19 cellular contexts compared by ENCODE assay signal in the genomic region with DNA sequence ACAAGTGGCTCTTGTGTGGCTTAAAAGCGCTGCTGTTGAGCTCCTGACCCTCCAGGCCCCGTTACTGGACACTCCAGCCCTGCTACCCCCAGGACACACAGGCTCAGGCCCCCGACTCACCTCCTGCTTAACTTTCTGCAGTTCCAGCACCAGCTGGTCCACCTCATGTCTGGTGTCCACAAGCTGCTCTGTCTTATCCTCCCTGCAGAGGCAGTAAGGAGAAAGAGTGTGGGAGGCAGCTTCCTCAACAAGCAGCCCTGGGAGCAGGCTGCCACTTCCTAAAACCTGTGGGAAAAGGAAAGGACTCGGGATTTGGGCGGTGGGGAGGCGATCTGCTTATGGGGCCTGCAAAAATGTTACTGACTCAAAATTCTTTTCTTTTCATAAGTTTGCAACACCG.
DNase-seq lines count a peak whose midpoint lies in the region; ATAC-seq and TF ChIP-seq lines count a peak whose summit lies in the region.
"Had no signal": no experiment of that assay in that cellular context is flagged by ENCODE, and none has a peak within 500 bp of the region (broad histone marks: within the 10 kb centered on the region; RNA-seq: fewer than 3 reads in every experiment).

No MANE protein-coding gene starts in this region.

- TF ChIP-seq CTCF in SK-N-SH (IDR thresholded peaks at IDR 0.05) (no peak), HFFc6 (IDR thresholded peaks at IDR 0.05) (no peak), fibroblast of pulmonary artery (IDR thresholded peaks at IDR 0.05; ENCODE audit: low read length, missing control alignments) (peak; percentile 32), osteoblast (IDR thresholded peaks at IDR 0.05; ENCODE audit: extremely low read depth, low read depth, low read length) (no peak)

- H3K9ac ChIP-seq in SK-N-SH, result no peak overlapping the region

- no peaks in the 10 kb centered on the region for H3K27me3 ChIP-seq in SK-N-SH (ENCODE audit: insufficient read depth)
- H3K27me3 ChIP-seq in osteoblast (ENCODE audit: insufficient read depth, low read length), result peaks cover 7% of the 10 kb centered on the region

- TF ChIP-seq EP300 in SK-N-SH (IDR thresholded peaks at IDR 0.05; ENCODE audit: borderline replicate concordance in 1 of 2, low read depth in 1 of 2, low read length in 1 of 2), result no peak

- H4K20me1 ChIP-seq in SK-N-SH (ENCODE audit: insufficient read depth), result no peaks in the 10 kb centered on the region
- no peaks in the 10 kb centered on the region for H4K20me1 ChIP-seq in osteoblast (ENCODE audit: insufficient read depth, low read length)

- 72% methylated on average over 5 of the region's 7 CpGs for WGBS in SK-N-SH (ENCODE audit: low lambda C conversion rate)

- no peak overlapping the region for H2AFZ ChIP-seq in SK-N-SH (ENCODE audit: low read depth)
- H2AFZ ChIP-seq in osteoblast (ENCODE audit: low read length), result no peak overlapping the region

- POLR2A ChIA-PET in SK-N-SH (lab: Yijun Ruan, JAX), result no interaction called here

- H3K9me3 Mint-ChIP-seq in HFFc6, result no peaks in the 10 kb centered on the region

- no peaks in the 10 kb centered on the region for H3F3A ChIP-seq in SK-N-SH (replicated peaks; ENCODE audit: insufficient read depth)

- H3K4me1 ChIP-seq in SK-N-SH (ENCODE audit: control insufficient read depth in 1 of 2, insufficient read depth in 2 of 2, low read depth in 1 of 2, low read length in 1 of 2), result peaks cover 0 to 6% of the 10 kb centered on the region in 2 experiments; a peak in 1 of 4 replicates
- H3K4me1 ChIP-seq in osteoblast (ENCODE audit: insufficient read depth, low read length), result no peaks in the 10 kb centered on the region

- no peak overlapping the region for H3K27ac Mint-ChIP-seq in HFFc6

- H3K4me3 ChIP-seq in SK-N-SH (ENCODE audit: low read depth in 2 of 2, low read length in 1 of 2) (no peak overlapping the region), fibroblast of pulmonary artery (replicated peaks; ENCODE audit: low read depth, low read length) (no peak overlapping the region), osteoblast (ENCODE audit: insufficient read depth, low read length) (no peak overlapping the region)

- intact Hi-C loops in posterior vena cava (cut with DNase I), result no loop called here

- H3K4me2 ChIP-seq in SK-N-SH, result no peak overlapping the region
- no peak overlapping the region for H3K4me2 ChIP-seq in osteoblast (ENCODE audit: insufficient read depth, low read length)

- TF ChIP-seq RAD21 in SK-N-SH (IDR thresholded peaks at IDR 0.05; ENCODE audit: low read length), result no peak

- CTCF ChIA-PET in SK-N-SH (lab: Yijun Ruan, JAX), result interaction anchor here (1.6 to 4.3 kb wide), 3 partner anchors 14 to 80 kb away, joined by 4 to 32 read pairs (median 20); a partner anchor contains a TSS

- no peaks in the 10 kb centered on the region for H3K9me2 ChIP-seq in SK-N-SH

- H3K4me3 Mint-ChIP-seq in HFFc6, result no peak overlapping the region

- DNase-seq in SK-N-SH (no peak), HFFc6 (peak; percentile 4), fibroblast of pulmonary artery (ENCODE audit: low read depth) (peak; percentile 51), osteoblast (ENCODE audit: insufficient read length, low spot score, missing footprints) (peak; percentile 85), posterior vena cava (ENCODE audit: low spot score) (no peak)
- DNase-seq in stimulated activated CD4-positive, alpha-beta T cell treated with anti-CD3 and anti-CD28 coated beads, Interleukin-12 subunit alpha, Interleukin-12 subunit beta, amount 100 ng/mL, for 4 hours, result no peak
- no peak for DNase-seq in stimulated activated CD4-positive, alpha-beta T cell treated with anti-CD3 and anti-CD28 coated beads, Interleukin-4, amount 100 ng/mL, for 1 hour
- DNase-seq: 8988T, AML-193, C1 segment of cervical spinal cord, EL, Karpas-422, MV-4-11, NCI-H1694, NCI-H2081 treated with DMSO at 0.1 percent for 48 hours, NCI-H2171 treated with DMSO at 0.1 percent for 48 hours, NCI-H526, Right ventricle myocardium superior had no signal

- H3K36me3 Mint-ChIP-seq in HFFc6 (ENCODE audit: low read depth), result no peaks in the 10 kb centered on the region

- H3K27ac ChIP-seq in SK-N-SH (ENCODE audit: low read depth in 2 of 2, low read length in 1 of 2), result no peak overlapping the region
- H3K27ac ChIP-seq in osteoblast (ENCODE audit: low read depth, low read length), result no peak overlapping the region

- no peaks in the 10 kb centered on the region for H3K4me1 Mint-ChIP-seq in HFFc6 (ENCODE audit: low read depth)

- H3K9me3 ChIP-seq in SK-N-SH (no peaks in the 10 kb centered on the region), osteoblast (ENCODE audit: low read depth, low read length) (no peaks in the 10 kb centered on the region)

- H3K79me2 ChIP-seq in SK-N-SH (ENCODE audit: insufficient read depth), result no peaks in the 10 kb centered on the region
- H3K79me2 ChIP-seq in osteoblast (ENCODE audit: insufficient read depth, low read length), result no peaks in the 10 kb centered on the region

- H3K27me3 Mint-ChIP-seq in HFFc6 (ENCODE audit: insufficient read depth), result peaks cover 40% of the 10 kb centered on the region

- peak; percentile 33; the same call in 2 of the 3 replicates for ATAC-seq in SK-N-SH treated with all-trans-retinoic acid at 6 μM for 48 hours

- H3K36me3 ChIP-seq in SK-N-SH (replicated peaks in 1 of 2; ENCODE audit: control insufficient read depth in 1 of 2, insufficient read depth in 2 of 2, low read length in 1 of 2) (no peaks in the 10 kb centered on the region), osteoblast (ENCODE audit: insufficient read depth, low read length) (no peaks in the 10 kb centered on the region)

TF ChIP-seq in SK-N-SH treated with all-trans-retinoic acid at 6 μM for 48 hours, 23 proteins besides CTCF, POLR2A, EP300 and RAD21 (continues in another document):
- TF ChIP-seq ISL1 (CRISPR knock-in tag; IDR thresholded peaks at IDR 0.05), result no peak
- no peak for TF ChIP-seq ZNF70 (CRISPR knock-in tag; IDR thresholded peaks at IDR 0.05)
- TF ChIP-seq, protein P1, sequence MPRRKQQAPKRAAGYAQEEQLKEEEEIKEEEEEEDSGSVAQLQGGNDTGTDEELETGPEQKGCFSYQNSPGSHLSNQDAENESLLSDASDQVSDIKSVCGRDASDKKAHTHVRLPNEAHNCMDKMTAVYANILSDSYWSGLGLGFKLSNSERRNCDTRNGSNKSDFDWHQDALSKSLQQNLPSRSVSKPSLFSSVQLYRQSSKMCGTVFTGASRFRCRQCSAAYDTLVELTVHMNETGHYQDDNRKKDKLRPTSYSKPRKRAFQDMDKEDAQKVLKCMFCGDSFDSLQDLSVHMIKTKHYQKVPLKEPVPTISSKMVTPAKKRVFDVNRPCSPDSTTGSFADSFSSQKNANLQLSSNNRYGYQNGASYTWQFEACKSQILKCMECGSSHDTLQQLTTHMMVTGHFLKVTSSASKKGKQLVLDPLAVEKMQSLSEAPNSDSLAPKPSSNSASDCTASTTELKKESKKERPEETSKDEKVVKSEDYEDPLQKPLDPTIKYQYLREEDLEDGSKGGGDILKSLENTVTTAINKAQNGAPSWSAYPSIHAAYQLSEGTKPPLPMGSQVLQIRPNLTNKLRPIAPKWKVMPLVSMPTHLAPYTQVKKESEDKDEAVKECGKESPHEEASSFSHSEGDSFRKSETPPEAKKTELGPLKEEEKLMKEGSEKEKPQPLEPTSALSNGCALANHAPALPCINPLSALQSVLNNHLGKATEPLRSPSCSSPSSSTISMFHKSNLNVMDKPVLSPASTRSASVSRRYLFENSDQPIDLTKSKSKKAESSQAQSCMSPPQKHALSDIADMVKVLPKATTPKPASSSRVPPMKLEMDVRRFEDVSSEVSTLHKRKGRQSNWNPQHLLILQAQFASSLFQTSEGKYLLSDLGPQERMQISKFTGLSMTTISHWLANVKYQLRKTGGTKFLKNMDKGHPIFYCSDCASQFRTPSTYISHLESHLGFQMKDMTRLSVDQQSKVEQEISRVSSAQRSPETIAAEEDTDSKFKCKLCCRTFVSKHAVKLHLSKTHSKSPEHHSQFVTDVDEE (CRISPR knock-in tag; IDR thresholded peaks at IDR 0.05), result no peak
- no peak for TF ChIP-seq TCF4 (CRISPR knock-in tag; IDR thresholded peaks at IDR 0.05; ENCODE audit: borderline replicate concordance)
- no peak for TF ChIP-seq CSDC2 (CRISPR knock-in tag; IDR thresholded peaks at IDR 0.05)

TF ChIP-seq in SK-N-SH, 30 proteins besides CTCF, POLR2A, EP300 and RAD21:
- TF ChIP-seq MEF2A (IDR thresholded peaks at IDR 0.05; ENCODE audit: borderline replicate concordance, low read depth) (no peak), FOXJ3 (CRISPR knock-in tag; IDR thresholded peaks at IDR 0.05) (no peak), EZH2phosphoT487 (IDR thresholded peaks at IDR 0.05; ENCODE audit: borderline replicate concordance, low read depth) (no peak), JUND (IDR thresholded peaks at IDR 0.05) (no peak), NFIC (IDR thresholded peaks at IDR 0.05; ENCODE audit: borderline replicate concordance) (no peak), POLR2AphosphoS5 (IDR thresholded peaks at IDR 0.05; ENCODE audit: low read depth, low read length) (no peak), RCOR1 (IDR thresholded peaks at IDR 0.05; ENCODE audit: low read length) (no peak), RFX5 (IDR thresholded peaks at IDR 0.05; ENCODE audit: low read length) (no peak)
- TF ChIP-seq, protein P2, sequence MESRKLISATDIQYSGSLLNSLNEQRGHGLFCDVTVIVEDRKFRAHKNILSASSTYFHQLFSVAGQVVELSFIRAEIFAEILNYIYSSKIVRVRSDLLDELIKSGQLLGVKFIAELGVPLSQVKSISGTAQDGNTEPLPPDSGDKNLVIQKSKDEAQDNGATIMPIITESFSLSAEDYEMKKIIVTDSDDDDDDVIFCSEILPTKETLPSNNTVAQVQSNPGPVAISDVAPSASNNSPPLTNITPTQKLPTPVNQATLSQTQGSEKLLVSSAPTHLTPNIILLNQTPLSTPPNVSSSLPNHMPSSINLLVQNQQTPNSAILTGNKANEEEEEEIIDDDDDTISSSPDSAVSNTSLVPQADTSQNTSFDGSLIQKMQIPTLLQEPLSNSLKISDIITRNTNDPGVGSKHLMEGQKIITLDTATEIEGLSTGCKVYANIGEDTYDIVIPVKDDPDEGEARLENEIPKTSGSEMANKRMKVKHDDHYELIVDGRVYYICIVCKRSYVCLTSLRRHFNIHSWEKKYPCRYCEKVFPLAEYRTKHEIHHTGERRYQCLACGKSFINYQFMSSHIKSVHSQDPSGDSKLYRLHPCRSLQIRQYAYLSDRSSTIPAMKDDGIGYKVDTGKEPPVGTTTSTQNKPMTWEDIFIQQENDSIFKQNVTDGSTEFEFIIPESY (IDR thresholded peaks at IDR 0.05; ENCODE audit: borderline replicate concordance, low read depth), result no peak
- TF ChIP-seq, protein P3, sequence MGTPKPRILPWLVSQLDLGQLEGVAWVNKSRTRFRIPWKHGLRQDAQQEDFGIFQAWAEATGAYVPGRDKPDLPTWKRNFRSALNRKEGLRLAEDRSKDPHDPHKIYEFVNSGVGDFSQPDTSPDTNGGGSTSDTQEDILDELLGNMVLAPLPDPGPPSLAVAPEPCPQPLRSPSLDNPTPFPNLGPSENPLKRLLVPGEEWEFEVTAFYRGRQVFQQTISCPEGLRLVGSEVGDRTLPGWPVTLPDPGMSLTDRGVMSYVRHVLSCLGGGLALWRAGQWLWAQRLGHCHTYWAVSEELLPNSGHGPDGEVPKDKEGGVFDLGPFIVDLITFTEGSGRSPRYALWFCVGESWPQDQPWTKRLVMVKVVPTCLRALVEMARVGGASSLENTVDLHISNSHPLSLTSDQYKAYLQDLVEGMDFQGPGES (IDR thresholded peaks at IDR 0.05; ENCODE audit: low read depth, low read length), result no peak

Comparison
In these comparisons a context has a peak if more than half of its experiments do, and no peak if none do; other contexts are left out.
1. DNase-seq: peak in HFFc6 (single experiment), fibroblast of pulmonary artery (single experiment) and osteoblast (single experiment); none in SK-N-SH (single experiment), stimulated activated CD4-positive, alpha-beta T cell treated with anti-CD3 and anti-CD28 coated beads, Interleukin-12 subunit alpha, Interleukin-12 subunit beta, amount 100 ng/mL, for 4 hours (single experiment), posterior vena cava (single experiment) and stimulated activated CD4-positive, alpha-beta T cell treated with anti-CD3 and anti-CD28 coated beads, Interleukin-4, amount 100 ng/mL, for 1 hour (single experiment).